In the genomic region with DNA sequence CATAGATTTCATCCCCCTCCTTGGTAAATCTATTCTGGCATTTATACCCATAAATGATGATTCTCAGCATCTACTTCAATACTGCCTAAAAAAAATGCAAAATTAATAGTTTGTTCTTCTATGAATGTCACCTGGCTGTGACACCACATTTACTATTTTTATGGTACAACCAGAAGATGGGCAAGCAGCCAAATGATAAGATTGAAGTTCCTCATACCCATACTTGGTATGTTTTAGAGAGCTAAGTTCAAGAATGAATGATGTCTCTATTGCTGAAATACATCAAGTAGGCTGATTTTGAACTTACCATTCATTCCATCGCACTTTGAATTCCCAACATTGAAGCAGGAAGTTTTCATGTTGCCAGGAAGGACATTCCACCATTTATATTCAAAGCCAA, we compare ENCODE assay signal across 20 cellular contexts.
"Had no signal": no experiment of that assay in that cellular context is flagged by ENCODE, and none has a peak within 500 bp of the region (broad histone marks: within the 10 kb centered on the region; RNA-seq: fewer than 3 reads in every experiment).

No MANE protein-coding gene starts in this region.

- H2AFZ ChIP-seq: PC-9 had no signal

- H3K4me3 ChIP-seq: PC-9, SK-N-MC had no signal

- H3K27ac ChIP-seq: KMS-11, PC-9, SK-N-MC had no signal

- H3K4me2 ChIP-seq: KMS-11, PC-9 had no signal

- ATAC-seq: activated CD4-positive, CD25-positive, alpha-beta regulatory T cell treated with anti-CD3 and anti-CD28 coated beads, Interleukin-2, amount 50 U/mL, for 24 hours; activated CD8-positive, alpha-beta T cell treated with anti-CD3 and anti-CD28 coated beads for 36 hours; activated naive CD4-positive, alpha-beta T cell treated with anti-CD3 and anti-CD28 coated beads, Interleukin-2, amount 50 U/mL, for 72 hours; activated naive CD8-positive, alpha-beta T cell treated with anti-CD3 and anti-CD28 coated beads, Interleukin-2, amount 50 U/mL, for 24 hours; Right ventricle myocardium inferior; T-cell had no signal

- DNase-seq: activated CD4-positive, alpha-beta T cell treated with anti-CD3 and anti-CD28 coated beads for 4 hours; activated CD8-positive, alpha-beta memory T cell treated with anti-CD3 and anti-CD28 coated beads, Interleukin-2, amount 50 U/mL, for 4 hours; activated CD8-positive, alpha-beta T cell treated with anti-CD3 and anti-CD28 coated beads for 36 hours; activated effector memory CD4-positive, alpha-beta T cell treated with Interleukin-2 at 50 U/mL for 16 hours; activated naive CD4-positive, alpha-beta T cell; activated naive CD8-positive, alpha-beta T cell treated with anti-CD3 and anti-CD28 coated beads, Interleukin-2, amount 50 U/mL, for 24 hours; amniotic stem cell; NCI-H1092 treated with DMSO at 0.1 percent for 48 hours; NCI-H1417 treated with DMSO at 0.1 percent for 48 hours; NCI-H1694 treated with DMSO at 0.1 percent for 48 hours; NCI-H2029 treated with DMSO at 0.1 percent for 48 hours; NCI-H510A treated with DMSO at 0.1 percent for 48 hours; PC-9; T-cell; T1000 had no signal

- H3K9ac ChIP-seq: KMS-11 had no signal
